Comparison of ENCODE assay signal across 19 cellular contexts in the genomic region with DNA sequence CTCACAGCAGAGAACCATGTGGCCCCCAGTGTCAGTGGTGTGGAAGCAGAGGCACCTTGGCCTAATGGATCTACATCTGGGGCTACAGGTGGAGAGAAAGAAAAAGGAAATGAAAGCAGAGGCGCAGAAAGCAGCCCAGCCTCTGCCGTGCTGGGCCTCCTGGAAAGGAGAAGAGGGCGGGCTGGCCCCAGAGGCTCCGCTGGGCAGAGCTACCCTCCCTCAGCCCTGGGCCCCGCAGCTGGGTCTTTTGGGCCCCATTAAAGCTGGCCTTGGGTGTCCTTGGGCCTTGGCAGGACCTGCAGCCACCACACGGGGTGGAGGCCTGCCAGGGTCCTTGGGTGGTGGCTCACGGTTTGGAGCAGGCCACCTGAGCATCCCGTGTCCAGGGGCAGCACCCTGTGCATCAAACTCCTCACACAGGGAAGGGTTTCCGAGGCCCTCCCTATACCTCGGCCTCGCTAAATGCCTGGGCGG. TPM values are rescaled to one million over a fixed set of nuclear protein-coding genes. Genes with fewer than 3 reads are reported as not detected.
DNase-seq lines count a peak whose midpoint lies in the region; ATAC-seq, FAIRE-seq and TF ChIP-seq lines count a peak whose summit lies in the region.
"Had no signal": no experiment of that assay in that cellular context is flagged by ENCODE, and none has a peak within 500 bp of the region (broad histone marks: within the 10 kb centered on the region; RNA-seq: fewer than 3 reads in every experiment).

No MANE protein-coding gene starts in this region.

- peak overlapping the region; percentile 6; the same call in 1 of the 2 replicates for H2BK15ac ChIP-seq in H1 (ENCODE audit: low read length)

- H3K4me2 ChIP-seq in H1 (ENCODE audit: insufficient read depth in 1 of 2, low read depth in 2 of 2, low read length in 2 of 2) = no peak overlapping the region
- H3K4me2 ChIP-seq: GM23338 had no signal

- no peak overlapping the region for H2AFZ ChIP-seq in H1 (ENCODE audit: low read length)
- H2AFZ ChIP-seq: GM23338 had no signal

- no peaks in the 10 kb centered on the region for H3K27me3 ChIP-seq in H1 (replicated peaks in 1 of 4; ENCODE audit: control insufficient read depth in 3 of 4, extremely low read depth in 1 of 4, insufficient read depth in 3 of 4, low read length in 3 of 4)
- H3K27me3 ChIP-seq in prostate gland (replicated peaks; ENCODE audit: insufficient read depth) = no peaks in the 10 kb centered on the region
- H3K27me3 ChIP-seq in tibial nerve = peaks cover 0 to 33% of the 10 kb centered on the region in 2 donors

- 0 out of 2 replicates have a peak overlapping the region, but pooled peaks have one; percentile 47 for H2BK5ac ChIP-seq in H1 (ENCODE audit: low read depth, low read length)

- intact Hi-C loops in prostate gland (cut with DNase I) = no loop called here

- peak overlapping the region; percentile 60; the same call in 1 of the 2 replicates for H2BK12ac ChIP-seq in H1 (ENCODE audit: low read depth, low read length)

- H3K27ac ChIP-seq in H1 (ENCODE audit: low read depth, low read length) (no peak overlapping the region), prostate gland (peak overlapping the region; percentile 75 to 95), tibial nerve (no peak overlapping the region)

- no peak overlapping the region for H4K5ac ChIP-seq in H1 (ENCODE audit: insufficient read length, low read depth, low read length)

- H3K14ac ChIP-seq in H1 (ENCODE audit: insufficient read length) = no peak overlapping the region

- DNase-seq in NOMO-1 (lab: John Stamatoyannopoulos, UW; ENCODE audit: unreplicated experiment in 2 of 2) = peak; percentile 30 to 47
- DNase-seq in NOMO-1 treated with dmso at 0.1 percent for 144 hours (lab: John Stamatoyannopoulos, UW; ENCODE audit: unreplicated experiment) = no peak
- DNase-seq in MV-4-11 (lab: John Stamatoyannopoulos, UW) = peak; percentile 11
- no peak for DNase-seq in H1 (ENCODE audit: low read depth in 1 of 2, low spot score in 2 of 2)
- DNase-seq in prostate gland (ENCODE audit: low spot score) = no peak
- no peak for DNase-seq in tibial nerve (ENCODE audit: low spot score in 2 of 2)
- DNase-seq: 8988T; CD8-positive, alpha-beta memory T cell; DMS79; NCI-H1436; NCI-H2029; NCI-H2171 treated with DMSO at 0.1 percent for 48 hours; NCI-H82; OCI-M1 had no signal

- TF ChIP-seq CTCF in H1 (IDR thresholded peaks at IDR 0.05; ENCODE audit: control extremely low read depth in 1 of 3, insufficient read depth in 1 of 3, low read depth in 1 of 3, low read length in 3 of 3) (no peak), prostate gland (IDR thresholded peaks at IDR 0.05) (no peak), tibial nerve (IDR thresholded peaks at IDR 0.05) (no peak)

- H4K8ac ChIP-seq in H1 (ENCODE audit: extremely low read depth, insufficient read depth, low read length) = no peak overlapping the region

- peak overlapping the region; percentile 9; the same call in 1 of the 2 replicates for H3K18ac ChIP-seq in H1 (ENCODE audit: extremely low read depth, low read length)

- no peaks in the 10 kb centered on the region for H4K20me1 ChIP-seq in H1 (replicated peaks in 1 of 2; ENCODE audit: control insufficient read depth in 1 of 2, insufficient read depth in 2 of 2, low read length in 2 of 2)

- FAIRE-seq in H1 (lab: Jason Lieb, UNC) = no peak
- FAIRE-seq: D721Med had no signal

- POLR2A ChIA-PET in H1 (lab: Charles Lee; ENCODE audit: partially characterized antibody) = no interaction called here

- 85% methylated on average over 10 of the region's 12 CpGs; no CpG with 5 or more reads in 1 of the 2 experiments for WGBS in H1 (ENCODE audit: extremely low coverage in 1 of 2, insufficient coverage in 1 of 2, insufficient read length in 1 of 2, insufficient replicate concordance in 2 of 2, low coverage in 1 of 2, low lambda C conversion rate in 2 of 2, missing lambda C conversion rate in 1 of 2), 2 experiments
- WGBS in prostate gland = 88% methylated on average over 12 of the region's 12 CpGs
- 72 to 80% methylated on average over 11 to 12 of the region's 12 CpGs for WGBS in tibial nerve, 2 donors

- no peak overlapping the region for H3K23ac ChIP-seq in H1 (ENCODE audit: insufficient read length)

- no peaks in the 10 kb centered on the region for H3K79me1 ChIP-seq in H1 (ENCODE audit: low read depth, low read length)

- no peak overlapping the region for H3K9ac ChIP-seq in H1 (replicated peaks in 1 of 4; ENCODE audit: extremely low read depth in 1 of 4, low read depth in 3 of 4, low read length in 3 of 4)

- H3K4me3 ChIP-seq in H1 (ENCODE audit: extremely low read depth in 1 of 4, insufficient read depth in 2 of 4, low read depth in 3 of 4, low read length in 4 of 4) = no peak overlapping the region
- H3K4me3 ChIP-seq in prostate gland = no peak overlapping the region
- no peak overlapping the region for H3K4me3 ChIP-seq in tibial nerve
- H3K4me3 ChIP-seq: GM23338 had no signal

- H3K4ac ChIP-seq in H1 (replicated peaks; ENCODE audit: insufficient read length, low read depth, low read length) = no peak overlapping the region

- peak overlapping the region; percentile 40; the same call in 1 of the 2 replicates for H2AK5ac ChIP-seq in H1 (ENCODE audit: low read depth, low read length)

- H3K79me2 ChIP-seq in H1 (ENCODE audit: control insufficient read depth in 1 of 2, insufficient read depth in 2 of 2, low read length in 2 of 2) = no peaks in the 10 kb centered on the region

- TF ChIP-seq EP300 in H1 (IDR thresholded peaks at IDR 0.05; ENCODE audit: borderline replicate concordance in 1 of 2, low read depth in 2 of 2, low read length in 2 of 2) = no peak
- TF ChIP-seq EP300 in tibial nerve (IDR thresholded peaks at IDR 0.05) = no peak

- no peak for TF ChIP-seq RAD21 in H1 (IDR thresholded peaks at IDR 0.05 in 1 of 2, conservative IDR thresholded peaks at IDR 0.05 in 1 of 2; ENCODE audit: low read depth in 2 of 2, low read length in 2 of 2)

- no peak for TF ChIP-seq POLR2A in H1 (IDR thresholded peaks at IDR 0.05; ENCODE audit: control extremely low read depth in 1 of 2, low read depth in 2 of 2, low read length in 2 of 2)
- no peak for TF ChIP-seq POLR2A in prostate gland (IDR thresholded peaks at IDR 0.05)
- no peak for TF ChIP-seq POLR2A in tibial nerve (IDR thresholded peaks at IDR 0.05)

- CTCF ChIA-PET in H1 (lab: Charles Lee; ENCODE audit: partially characterized antibody) = interaction anchor here (0.5 to 1.4 kb wide), 2 partner anchors 9 to 404 kb away, joined by 3 to 4 read pairs; no protein-coding TSS in a partner anchor

- no peaks in the 10 kb centered on the region for H3K23me2 ChIP-seq in H1 (ENCODE audit: low read depth, low read length)

- no peaks in the 10 kb centered on the region for H3K36me3 ChIP-seq in H1 (ENCODE audit: control insufficient read depth in 2 of 4, insufficient read depth in 4 of 4, low read length in 3 of 4)
- H3K36me3 ChIP-seq in prostate gland = no peaks in the 10 kb centered on the region
- H3K36me3 ChIP-seq in tibial nerve = no peaks in the 10 kb centered on the region

- H4K91ac ChIP-seq in H1 (replicated peaks; ENCODE audit: insufficient read length, low read length) = peak overlapping the region; percentile 93

- H3K4me1 ChIP-seq in H1 (replicated peaks in 1 of 4; ENCODE audit: control insufficient read depth in 3 of 4, insufficient read depth in 4 of 4, low read length in 3 of 4) (peaks cover 0 to 12% (median 1%) of the 10 kb centered on the region in 4 experiments; a peak in 1 of 7 replicates), prostate gland (replicated peaks) (peaks cover 14% of the 10 kb centered on the region), tibial nerve (peaks cover 0 to 4% (median 0%) of the 10 kb centered on the region in 4 donors)

- ATAC-seq in GM21528 (IDR thresholded peaks at IDR 0.05; ENCODE audit: low FRiP score, unreplicated experiment) (no peak), GM21825 (IDR thresholded peaks at IDR 0.05; ENCODE audit: unreplicated experiment) (no peak)

- no peak overlapping the region; the same call in 1 of the 2 replicates for H2BK20ac ChIP-seq in H1 (ENCODE audit: low read length)

- H3K9me3 ChIP-seq in H1 (ENCODE audit: insufficient read depth in 2 of 2, low read depth in 1 of 2, low read length in 1 of 2) (0 out of 4 replicates have a peak, but pooled peaks cover 0 to 6% of the 10 kb centered on the region in 2 experiments), prostate gland (no peaks in the 10 kb centered on the region), tibial nerve (peaks cover 0 to 24% (median 0%) of the 10 kb centered on the region in 4 donors)

- H2BK120ac ChIP-seq in H1 (replicated peaks; ENCODE audit: low read depth, low read length) = no peak overlapping the region

- no peak overlapping the region for H3K56ac ChIP-seq in H1 (replicated peaks; ENCODE audit: insufficient read length, low read depth, low read length)

TF ChIP-seq in H1, 55 proteins besides CTCF, POLR2A, EP300 and RAD21:
- TF ChIP-seq NRF1 (IDR thresholded peaks at IDR 0.05; ENCODE audit: low read depth, low read length) = no peak
- TF ChIP-seq RBBP5 (IDR thresholded peaks at IDR 0.05; ENCODE audit: borderline replicate concordance, low read depth, low read length) = no peak
- TF ChIP-seq BCL11A (IDR thresholded peaks at IDR 0.05; ENCODE audit: low read depth in 2 of 2, low read length in 2 of 2) = no peak
- TF ChIP-seq FOSL1 (IDR thresholded peaks at IDR 0.05; ENCODE audit: insufficient read depth, low read depth, low read length) = no peak
TF ChIP-seq in H1: peak in this region for 0.

RNA-seq across cellular contexts. Expression of a gene that starts 31.6 kb away (rescaled TPM):
- total RNA-seq in H1 (2021; fragmentation: NEBNext Ultra II Directional; extraction: Animal tissue kit (Norgen Biotek cat#: 25700)) = 233 and 234 TPM in 2 replicates
- polyA plus RNA-seq in H1 (2011; rRNA removed) = 81.8 and 124 TPM in 2 replicates
- 93.5 TPM for polyA plus RNA-seq in H1 (2011; cell fraction: cytosol; rRNA removed)
- 72.9 TPM for polyA plus RNA-seq in H1 (2011; cell fraction: nucleus; rRNA removed)
- polyA plus RNA-seq in H1 (2012, experiment 1 of 2) = 113 to 133 TPM (median 127 TPM) in 4 replicates
- 189 TPM for polyA plus RNA-seq in H1 (2012, experiment 2 of 2)
- 495 TPM for polyA plus RNA-seq in H1 (2013, experiment 1 of 2)
- polyA plus RNA-seq in H1 (2013, experiment 2 of 2) = 562 TPM
- polyA minus RNA-seq in H1 (2011; rRNA and poly(A)+ RNA removed) = 19.7 and 28.9 TPM in 2 replicates
- 55.9 TPM for polyA minus RNA-seq in H1 (2011; cell fraction: cytosol; rRNA and poly(A)+ RNA removed)
- 29.4 TPM for polyA minus RNA-seq in H1 (2011; cell fraction: nucleus; rRNA and poly(A)+ RNA removed)
- 1 to 10 TPM; 1.1 to 4.8 TPM for total RNA-seq in prostate gland
- total RNA-seq in tibial nerve = 1 to 10 TPM in 1 of 4 donors, not detected in 3; 3.3 TPM
- total RNA-seq: RPMI7951 had no signal
- polyA plus RNA-seq: CD8-positive, alpha-beta memory T cell had no signal

Comparison
In these comparisons a context has a peak if more than half of its experiments do, and no peak if none do; other contexts are left out.
1. DNase-seq: peak in NOMO-1 (2 of 2) and MV-4-11 (single experiment); none in NOMO-1 treated with dmso at 0.1 percent for 144 hours (single experiment), H1 (0 of 2), prostate gland (single experiment) and tibial nerve (0 of 2).
2. H3K27ac ChIP-seq: peak in prostate gland (2 of 2); none in H1 (single experiment) and tibial nerve (0 of 4).
3. RNA of a gene that starts 31.6 kb away (total RNA-seq): 233 to 234 TPM in H1; 1.1 to 4.8 TPM in prostate gland and 3.3 TPM in tibial nerve; every median in the first group is over 10 times any median in the second.